Comparison of ENCODE assay signal across 31 cellular contexts in the genomic region with DNA sequence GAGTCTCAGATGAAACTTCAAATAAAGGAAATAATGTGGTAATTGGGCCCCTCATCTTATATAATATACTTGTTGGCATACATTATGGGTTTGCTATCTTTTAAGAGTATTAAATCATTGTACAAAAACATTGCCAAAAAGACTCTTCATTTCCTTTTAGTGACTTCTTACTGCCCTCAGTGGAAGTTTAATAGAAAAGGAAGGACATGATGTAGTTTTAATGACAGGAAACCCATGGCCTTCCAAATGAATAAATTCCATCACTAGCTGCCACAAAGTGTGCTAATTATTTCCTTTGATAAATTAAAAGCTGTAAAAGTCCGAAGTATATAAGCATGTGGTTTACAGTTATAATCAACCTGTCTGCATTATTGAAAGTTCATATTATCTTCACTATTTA.
"Had no signal": no experiment of that assay in that cellular context is flagged by ENCODE, and none has a peak within 500 bp of the region (broad histone marks: within the 10 kb centered on the region; RNA-seq: fewer than 3 reads in every experiment).

No MANE protein-coding gene starts in this region.

- H3K4me1 ChIP-seq: adrenal gland, ascending aorta, breast epithelium had no signal

- H3K27ac ChIP-seq: adrenal gland, ascending aorta, brain microvascular endothelial cell, breast epithelium, cardiac muscle cell had no signal

- H3K4me3 ChIP-seq: adrenal gland, ascending aorta, body of pancreas, breast epithelium, cardiac muscle cell had no signal

- H3K36me3 ChIP-seq: adrenal gland, ascending aorta, brain microvascular endothelial cell, breast epithelium, cardiac muscle cell had no signal

- ATAC-seq: activated naive CD4-positive, alpha-beta T cell treated with anti-CD3 and anti-CD28 coated beads, Interleukin-2, amount 50 U/mL, for 72 hours; activated naive CD8-positive, alpha-beta T cell treated with anti-CD3 and anti-CD28 coated beads, Interleukin-2, amount 50 U/mL, for 24 hours; activated T-cell treated with anti-CD3 and anti-CD28 coated beads, Interleukin-2, amount 50 U/mL, for 4 hours; activated T-cell treated with anti-CD3 and anti-CD28 coated beads, Interleukin-2, amount 50 U/mL, for 72 hours; activated T-helper 17 cell treated with anti-CD3 and anti-CD28 coated beads, Interleukin-2, amount 50 U/mL, for 72 hours; body of pancreas had no signal

- DNase-seq: activated effector memory CD4-positive, alpha-beta T cell treated with anti-CD3 and anti-CD28 coated beads, Interleukin-2, amount 50 U/mL, for 16 hours; activated effector memory CD4-positive, alpha-beta T cell treated with Interleukin-2 at 50 U/mL for 16 hours; activated gamma-delta T cell; activated gamma-delta T cell treated with Interleukin-2 at 50 U/mL for 16 hours; activated naive CD4-positive, alpha-beta T cell; activated naive CD4-positive, alpha-beta T cell treated with anti-CD3 and anti-CD28 coated beads for 36 hours; activated naive CD4-positive, alpha-beta T cell treated with anti-CD3 and anti-CD28 coated beads, Interleukin-2, amount 10 ng/mL, durations not matched to agents 7 days and 5 days; activated naive CD4-positive, alpha-beta T cell treated with anti-CD3 and anti-CD28 coated beads, Interleukin-2, amount 50 U/mL, for 16 hours; activated naive CD4-positive, alpha-beta T cell treated with Interleukin-2 at 50 U/mL for 16 hours; activated naive CD8-positive, alpha-beta T cell treated with anti-CD3 and anti-CD28 coated beads for 36 hours; activated naive CD8-positive, alpha-beta T cell treated with anti-CD3 and anti-CD28 coated beads, Interleukin-2, amount 10 ng/mL, durations not matched to agents 7 days and 5 days; activated naive CD8-positive, alpha-beta T cell treated with anti-CD3 and anti-CD28 coated beads, Interleukin-2, amount 50 U/mL, for 24 hours; activated T-cell treated with anti-CD3 and anti-CD28 coated beads, Interleukin-2, amount 50 U/mL, for 24 hours; activated T-cell treated with anti-CD3 and anti-CD28 coated beads, Interleukin-2, amount 50 U/mL, for 4 hours; activated T-cell treated with anti-CD3 and anti-CD28 coated beads, Interleukin-2, amount 50 U/mL, for 48 hours; activated T-cell treated with anti-CD3 and anti-CD28 coated beads, Interleukin-2, amount 50 U/mL, for 72 hours; adrenal gland; amniotic stem cell; amygdala; anterior cingulate cortex; aorta; body of pancreas; brain microvascular endothelial cell; caudate nucleus; central memory CD4-positive, alpha-beta T cell; cerebellar nuclear complex had no signal

- H3K9me3 ChIP-seq: adrenal gland, ascending aorta, body of pancreas, breast epithelium had no signal

- H3K27me3 ChIP-seq: adrenal gland, ascending aorta, body of pancreas, brain microvascular endothelial cell, breast epithelium, cardiac muscle cell had no signal
